Comparison of ENCODE assay signal across 18 cellular contexts in genomic region chr18:79877163-79878091, GRCh38.
A peak's percentile ranks its signal among the peaks of the same experiment; 100 is the strongest.
DNase-seq lines count a peak whose midpoint lies in the region; ATAC-seq and TF ChIP-seq lines count a peak whose summit lies in the region.
"Had no signal": no experiment of that assay in that cellular context is flagged by ENCODE, and none has a peak within 500 bp of the region (broad histone marks: within the 10 kb centered on the region; RNA-seq: fewer than 3 reads in every experiment).

No MANE protein-coding gene starts in this region.

- no peak overlapping the region for H4K91ac ChIP-seq in H9 (ENCODE audit: insufficient read length, low read depth, low read length)

- no peak overlapping the region for H3K4ac ChIP-seq in H9 (ENCODE audit: low read depth, low read length)

- H3K27me3 Mint-ChIP-seq in H9 (ENCODE audit: low read depth) = no peaks in the 10 kb centered on the region; the same call in 1 of the 2 replicates
- H3K27me3 Mint-ChIP-seq in osteocyte (ENCODE audit: unreplicated experiment) = no peaks in the 10 kb centered on the region
- H3K27me3 Mint-ChIP-seq in activated T-helper 2 cell treated with anti-CD3 and anti-CD28 coated beads, Interferon-gamma antibody, Interleukin-2, Interleukin-4, amounts not matched to agents 10 μg/mL and 5 μg/mL and 100 μg/mL, durations not matched to agents 14 hours and 24 hours and 36 hours (ENCODE audit: low read depth) = no peaks in the 10 kb centered on the region

- H2BK20ac ChIP-seq in H9 (ENCODE audit: low read depth, low read length, poor library complexity, severe bottlenecking) = no peak overlapping the region

- no peaks in the 10 kb centered on the region for H3K23me2 ChIP-seq in H9 (ENCODE audit: insufficient read length, low read depth, low read length, poor library complexity, severe bottlenecking)

- H3K23ac ChIP-seq in H9 (ENCODE audit: insufficient read length, low read depth, low read length) = no peak overlapping the region

- no CpG with 5 or more reads among the region's 38 CpGs for WGBS in H9 (ENCODE audit: extremely low coverage, insufficient read length, low lambda C conversion rate)

- H3K9me3 Mint-ChIP-seq in H9 (0 out of 5 replicates have a peak, but pooled peaks cover 0 to 2% of the 10 kb centered on the region in 2 experiments), osteocyte (ENCODE audit: unreplicated experiment) (peaks cover 23% of the 10 kb centered on the region)
- H3K9me3 Mint-ChIP-seq in activated T-helper 2 cell treated with anti-CD3 and anti-CD28 coated beads, Interferon-gamma antibody, Interleukin-2, Interleukin-4, amounts not matched to agents 10 μg/mL and 5 μg/mL and 100 μg/mL, durations not matched to agents 14 hours and 24 hours and 36 hours = no peaks in the 10 kb centered on the region
- H3K9me3 Mint-ChIP-seq: naive thymus-derived CD8-positive, alpha-beta T cell had no signal

- H3K4me1 ChIP-seq in H9 (ENCODE audit: insufficient read depth, low read length) (no peaks in the 10 kb centered on the region), lower lobe of right lung (no peaks in the 10 kb centered on the region)
- H3K4me1 ChIP-seq: SJSA1 had no signal

- no peak overlapping the region for H2BK12ac ChIP-seq in H9 (ENCODE audit: insufficient read length, low read depth, low read length)

- H3K9ac ChIP-seq in H9 (ENCODE audit: extremely low read depth, insufficient read length, low read length) = no peak overlapping the region

- H3K18ac ChIP-seq in H9 (ENCODE audit: insufficient read length, low read depth, low read length) = no peak overlapping the region

- H2AK5ac ChIP-seq in H9 (ENCODE audit: insufficient read length, low read length) = no peak overlapping the region

- H3K27ac ChIP-seq in H9 (ENCODE audit: insufficient read length, low read depth, low read length) (no peak overlapping the region), dorsolateral prefrontal cortex (no peak overlapping the region), lower lobe of right lung (no peak overlapping the region)
- H3K27ac ChIP-seq: SJSA1 had no signal

- no peak overlapping the region for H3K14ac ChIP-seq in H9 (ENCODE audit: insufficient read depth, low read length)

- no peaks in the 10 kb centered on the region for H3K27me3 ChIP-seq in H9 (ENCODE audit: insufficient read depth, low read length)
- H3K27me3 ChIP-seq in dorsolateral prefrontal cortex = peaks cover 0 to 24% (median 0%) of the 10 kb centered on the region in 45 donors
- H3K27me3 ChIP-seq in lower lobe of right lung (ENCODE audit: low read depth) = peaks cover 8% of the 10 kb centered on the region
- H3K27me3 ChIP-seq: SJSA1 had no signal

- H3K79me1 ChIP-seq in H9 (ENCODE audit: insufficient read depth, low read depth, low read length, poor library complexity, severe bottlenecking) = no peaks in the 10 kb centered on the region

- H3K4me1 Mint-ChIP-seq in H9 (peaks cover 0 to 15% of the 10 kb centered on the region in 2 experiments; a peak in 2 of 4 replicates), osteocyte (ENCODE audit: unreplicated experiment) (no peaks in the 10 kb centered on the region)
- no peaks in the 10 kb centered on the region for H3K4me1 Mint-ChIP-seq in activated T-helper 2 cell treated with anti-CD3 and anti-CD28 coated beads, Interferon-gamma antibody, Interleukin-2, Interleukin-4, amounts not matched to agents 10 μg/mL and 5 μg/mL and 100 μg/mL, durations not matched to agents 14 hours and 24 hours and 36 hours (ENCODE audit: low read depth)
- H3K4me1 Mint-ChIP-seq: naive thymus-derived CD8-positive, alpha-beta T cell had no signal

- H4K5ac ChIP-seq in H9 (ENCODE audit: insufficient read length, low read depth, low read length) = no peak overlapping the region

- H4K20me1 ChIP-seq in H9 (ENCODE audit: control insufficient read depth, insufficient read depth, insufficient read length) = no peaks in the 10 kb centered on the region

- intact Hi-C loops in dorsolateral prefrontal cortex (cut with DNase I) = no loop called here
- intact Hi-C loops in activated T-helper 2 cell treated with anti-CD3 and anti-CD28 coated beads, Interferon-gamma antibody, Interleukin-2, Interleukin-4, amounts not matched to agents 10 μg/mL and 5 μg/mL and 100 μg/mL, durations not matched to agents 14 hours and 24 hours and 36 hours (cut with micrococcal nuclease) = no loop called here
- intact Hi-C loops in lower lobe of right lung (cut with DNase I) = no loop called here

- H3K9me3 ChIP-seq in H9 (ENCODE audit: control insufficient read depth, low read depth, low read length) (no peaks in the 10 kb centered on the region), lower lobe of right lung (no peaks in the 10 kb centered on the region)
- H3K9me3 ChIP-seq: SJSA1 had no signal

- TF ChIP-seq CTCF in H9 (conservative IDR thresholded peaks at IDR 0.05) = 0 out of 3 replicates have a peak, but pooled peaks have one; percentile 8
- no peak for TF ChIP-seq CTCF in dorsolateral prefrontal cortex (IDR thresholded peaks at IDR 0.05 in 54 of 56, conservative IDR thresholded peaks at IDR 0.05 in 2 of 56; ENCODE audit: low read depth in 1 of 56, partially characterized antibody in 56 of 56)
- no peak for TF ChIP-seq CTCF in osteocyte (IDR thresholded peaks at IDR 0.05)
- TF ChIP-seq CTCF in lower lobe of right lung (IDR thresholded peaks at IDR 0.05) = no peak

- no peak overlapping the region for H2BK5ac ChIP-seq in H9 (ENCODE audit: insufficient read length, low read length)

- H3K27ac Mint-ChIP-seq in H9 = no peak overlapping the region
- no peak overlapping the region for H3K27ac Mint-ChIP-seq in osteocyte (ENCODE audit: unreplicated experiment)
- H3K27ac Mint-ChIP-seq in activated T-helper 2 cell treated with anti-CD3 and anti-CD28 coated beads, Interferon-gamma antibody, Interleukin-2, Interleukin-4, amounts not matched to agents 10 μg/mL and 5 μg/mL and 100 μg/mL, durations not matched to agents 14 hours and 24 hours and 36 hours = no peak overlapping the region
- H3K27ac Mint-ChIP-seq: progenitor cell of endocrine pancreas had no signal

- H3T11ph ChIP-seq in H9 (ENCODE audit: low read length) = no peak overlapping the region

- no peak overlapping the region for H2AFZ ChIP-seq in H9 (ENCODE audit: low read length)

- no peaks in the 10 kb centered on the region for H3K36me3 Mint-ChIP-seq in H9 (ENCODE audit: insufficient read depth in 1 of 3, low read depth in 3 of 3)
- H3K36me3 Mint-ChIP-seq in osteocyte (ENCODE audit: unreplicated experiment) = no peaks in the 10 kb centered on the region
- H3K36me3 Mint-ChIP-seq in activated T-helper 2 cell treated with anti-CD3 and anti-CD28 coated beads, Interferon-gamma antibody, Interleukin-2, Interleukin-4, amounts not matched to agents 10 μg/mL and 5 μg/mL and 100 μg/mL, durations not matched to agents 14 hours and 24 hours and 36 hours (ENCODE audit: low read depth) = no peaks in the 10 kb centered on the region
- H3K36me3 Mint-ChIP-seq: naive thymus-derived CD8-positive, alpha-beta T cell had no signal

- ATAC-seq in lower lobe of right lung = no peak
- ATAC-seq: naive thymus-derived CD8-positive, alpha-beta T cell; stimulated activated naive CD8-positive, alpha-beta T cell treated with anti-CD3 and anti-CD28 coated beads, Interleukin-15, Interleukin-2, amounts not matched to agents 100 U/mL and 50 U/mL, for 24 hours had no signal

- H3K36me3 ChIP-seq in lower lobe of right lung = no peaks in the 10 kb centered on the region
- H3K36me3 ChIP-seq: SJSA1 had no signal

- H3K4me3 Mint-ChIP-seq in H9 (no peak overlapping the region; a peak in 1 of 5 replicates), osteocyte (ENCODE audit: unreplicated experiment) (no peak overlapping the region)
- no peak overlapping the region for H3K4me3 Mint-ChIP-seq in activated T-helper 2 cell treated with anti-CD3 and anti-CD28 coated beads, Interferon-gamma antibody, Interleukin-2, Interleukin-4, amounts not matched to agents 10 μg/mL and 5 μg/mL and 100 μg/mL, durations not matched to agents 14 hours and 24 hours and 36 hours (ENCODE audit: low read depth)
- H3K4me3 Mint-ChIP-seq: naive thymus-derived CD8-positive, alpha-beta T cell had no signal

- no peak overlapping the region for H2BK120ac ChIP-seq in H9 (ENCODE audit: low read depth, low read length, poor library complexity, severe bottlenecking)

- no peak overlapping the region for H3K4me2 ChIP-seq in H9 (ENCODE audit: insufficient read depth, insufficient read length, low read length)

- H2BK15ac ChIP-seq in H9 (ENCODE audit: low read depth, low read length) = no peak overlapping the region

- H4K8ac ChIP-seq in H9 (replicated peaks; ENCODE audit: insufficient read length, low read depth, low read length) = no peak overlapping the region

- H3K4me3 ChIP-seq in dorsolateral prefrontal cortex (peak overlapping the region in 33 of 59 donors; percentile 1 to 47 (median 31)), lower lobe of right lung (no peak overlapping the region)
- H3K4me3 ChIP-seq: lung, SJSA1 had no signal

- H3K79me2 ChIP-seq in H9 (ENCODE audit: insufficient read depth, low read length) = no peaks in the 10 kb centered on the region

- no peak overlapping the region for H3K56ac ChIP-seq in H9 (ENCODE audit: insufficient read length, low read depth, low read length)

- DNase-seq in NCI-H748 (lab: John Stamatoyannopoulos, UW; ENCODE audit: unreplicated experiment) (peak; percentile 12), NCI-H748 treated with DMSO at 0.1 percent for 48 hours (lab: John Stamatoyannopoulos, UW) (no peak), H9 (peak; percentile 26), dorsolateral prefrontal cortex (peak in 5 of 10 donors; percentile 25 to 46 (median 41)), osteocyte (ENCODE audit: extremely low spot score, unreplicated experiment) (peak; percentile 83), lower lobe of right lung (no peak), COR-L47 (lab: John Stamatoyannopoulos, UW) (no peak)
- no peak for DNase-seq in activated T-helper 2 cell treated with anti-CD3 and anti-CD28 coated beads, Interferon-gamma antibody, Interleukin-2, Interleukin-4, amounts not matched to agents 10 μg/mL and 5 μg/mL and 100 μg/mL, durations not matched to agents 14 hours and 24 hours and 36 hours (ENCODE audit: low spot score)
- DNase-seq: activated CD4-positive, alpha-beta T cell treated with anti-CD3 and anti-CD28 coated beads for 1 hour; activated CD8-positive, alpha-beta memory T cell treated with anti-CD3 and anti-CD28 coated beads, Interleukin-2, amount 50 U/mL, for 48 hours; activated naive CD4-positive, alpha-beta T cell treated with anti-CD3 and anti-CD28 coated beads, Interleukin-2, amount 50 U/mL, for 16 hours; HCEC 1CT; naive thymus-derived CD8-positive, alpha-beta T cell; NCI-H2171 treated with DMSO at 0.1 percent for 48 hours; stimulated activated naive CD8-positive, alpha-beta T cell treated with anti-CD3 and anti-CD28 coated beads, Interleukin-15, Interleukin-2, amounts not matched to agents 100 U/mL and 50 U/mL, for 24 hours had no signal

Comparison
In these comparisons a context has a peak if more than half of its experiments do, and no peak if none do; other contexts are left out.
1. DNase-seq: peak in NCI-H748 (single experiment), H9 (single experiment) and osteocyte (single experiment); none in NCI-H748 treated with DMSO at 0.1 percent for 48 hours (single experiment), activated T-helper 2 cell treated with anti-CD3 and anti-CD28 coated beads, Interferon-gamma antibody, Interleukin-2, Interleukin-4, amounts not matched to agents 10 μg/mL and 5 μg/mL and 100 μg/mL, durations not matched to agents 14 hours and 24 hours and 36 hours (single experiment), lower lobe of right lung (single experiment) and COR-L47 (single experiment).